Comparison of ENCODE assay signal across 12 cellular contexts in the genomic region with DNA sequence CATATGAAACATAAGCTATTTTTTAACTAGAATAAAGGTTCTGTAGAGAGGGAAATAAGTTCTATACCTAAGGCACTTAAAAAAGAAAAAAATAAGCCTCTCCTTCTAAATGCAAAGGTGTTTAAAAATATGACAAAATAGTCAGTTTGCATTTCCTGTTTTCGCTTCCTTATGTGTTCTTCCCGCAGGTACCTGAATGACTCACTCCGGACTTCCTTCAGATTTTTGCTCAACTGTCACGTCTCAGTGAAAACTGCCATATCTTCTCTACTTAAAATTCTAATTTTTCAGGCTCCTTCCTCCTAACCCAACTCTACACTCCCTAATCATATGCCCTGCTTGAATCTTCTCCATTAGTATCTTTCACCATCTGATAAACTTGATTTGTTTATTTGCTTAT.
A peak's percentile ranks its signal among the peaks of the same experiment; 100 is the strongest.
DNase-seq lines count a peak whose midpoint lies in the region; ATAC-seq and TF ChIP-seq lines count a peak whose summit lies in the region.
"Had no signal": no experiment of that assay in that cellular context is flagged by ENCODE, and none has a peak within 500 bp of the region (broad histone marks: within the 10 kb centered on the region; RNA-seq: fewer than 3 reads in every experiment).

No MANE protein-coding gene starts in this region.

- no peaks in the 10 kb centered on the region for H3K4me1 Mint-ChIP-seq in activated CD8-positive, alpha-beta T cell treated with anti-CD3 and anti-CD28 coated beads for 36 hours (ENCODE audit: low read depth)

- no peaks in the 10 kb centered on the region for H3K36me3 Mint-ChIP-seq in activated CD8-positive, alpha-beta T cell treated with anti-CD3 and anti-CD28 coated beads for 36 hours (ENCODE audit: low read depth)

- no peak for TF ChIP-seq CTCF in GM13976 (IDR thresholded peaks at IDR 0.05; ENCODE audit: borderline replicate concordance, control extremely low read depth, extremely low read depth, insufficient read depth, missing control alignments)
- TF ChIP-seq CTCF in activated CD8-positive, alpha-beta T cell treated with anti-CD3 and anti-CD28 coated beads for 36 hours (IDR thresholded peaks at IDR 0.05), result no peak

- ATAC-seq in GM19463 (IDR thresholded peaks at IDR 0.05; ENCODE audit: unreplicated experiment) (peak; percentile 86), HG02870 (IDR thresholded peaks at IDR 0.05; ENCODE audit: unreplicated experiment) (peak; percentile 89), HG03565 (IDR thresholded peaks at IDR 0.05; ENCODE audit: unreplicated experiment) (peak; percentile 98)
- ATAC-seq in activated CD8-positive, alpha-beta T cell treated with anti-CD3 and anti-CD28 coated beads for 36 hours, result no peak

- no peaks in the 10 kb centered on the region for H3K27me3 Mint-ChIP-seq in activated CD8-positive, alpha-beta T cell treated with anti-CD3 and anti-CD28 coated beads for 36 hours

- DNase-seq in GM13976 (ENCODE audit: low spot score) (peak; percentile 20), SIG-M5 treated with dmso at 0.1 percent for 504 hours (lab: John Stamatoyannopoulos, UW; ENCODE audit: unreplicated experiment) (no peak), iPS-NIHi11 (ENCODE audit: low spot score) (no peak), NCI-H524 treated with DMSO at 0.1 percent for 48 hours (lab: John Stamatoyannopoulos, UW) (no peak)
- no peak for DNase-seq in activated CD8-positive, alpha-beta T cell treated with anti-CD3 and anti-CD28 coated beads for 36 hours
- DNase-seq: H7; Karpas-422; SK-N-SH; stimulated activated CD8-positive, alpha-beta memory T cell treated with anti-CD3 and anti-CD28 coated beads, Interleukin-4, amount 100 ng/mL, for 48 hours had no signal

- H3K9me3 Mint-ChIP-seq in activated CD8-positive, alpha-beta T cell treated with anti-CD3 and anti-CD28 coated beads for 36 hours, result peaks cover 6% of the 10 kb centered on the region

- CTCF ChIA-PET in activated CD8-positive, alpha-beta T cell treated with anti-CD3 and anti-CD28 coated beads for 36 hours (lab: Charles Lee), result no interaction called here

- in situ Hi-C loops in GM13976 (cut with MboI; ENCODE audit: low sequenced_read_pairs, unreplicated experiment), result no loop called here

- intact Hi-C loops in activated CD8-positive, alpha-beta T cell treated with anti-CD3 and anti-CD28 coated beads for 36 hours (cut with micrococcal nuclease), result no loop called here

- H3K27ac Mint-ChIP-seq in activated CD8-positive, alpha-beta T cell treated with anti-CD3 and anti-CD28 coated beads for 36 hours, result no peak overlapping the region

- no peak overlapping the region for H3K4me3 Mint-ChIP-seq in activated CD8-positive, alpha-beta T cell treated with anti-CD3 and anti-CD28 coated beads for 36 hours

- POLR2A ChIA-PET in activated CD8-positive, alpha-beta T cell treated with anti-CD3 and anti-CD28 coated beads for 36 hours (lab: Charles Lee), result no interaction called here
